ENCODE assay signal across 12 cellular contexts in genomic region chr17:42347606-42348005, GRCh38. TPM values are rescaled to one million over a fixed set of nuclear protein-coding genes. Genes with fewer than 3 reads are reported as not detected.
DNase-seq lines count a peak whose midpoint lies in the region; ATAC-seq, FAIRE-seq and TF ChIP-seq lines count a peak whose summit lies in the region.
"Had no signal": no experiment of that assay in that cellular context is flagged by ENCODE, and none has a peak within 500 bp of the region (broad histone marks: within the 10 kb centered on the region; RNA-seq: fewer than 3 reads in every experiment).

No MANE protein-coding gene starts in this region.

- TF ChIP-seq POLR2A in endothelial cell of umbilical vein (IDR thresholded peaks at IDR 0.05; ENCODE audit: low read depth, low read length) (no peak), lower leg skin (IDR thresholded peaks at IDR 0.05) (no peak)

- H3K9me3 Mint-ChIP-seq in CD4-positive, CD25-positive, alpha-beta regulatory T cell: no peaks in the 10 kb centered on the region
- H3K9me3 Mint-ChIP-seq: CD8-positive, alpha-beta T cell; IgD-negative memory B cell had no signal

- H3K27me3 Mint-ChIP-seq in CD4-positive, CD25-positive, alpha-beta regulatory T cell: no peaks in the 10 kb centered on the region
- H3K27me3 Mint-ChIP-seq: IgD-negative memory B cell had no signal

- H3K79me2 ChIP-seq in endothelial cell of umbilical vein (ENCODE audit: control insufficient read depth, insufficient read depth, low read length): peaks cover 34% of the 10 kb centered on the region
- peaks cover 5% of the 10 kb centered on the region for H3K79me2 ChIP-seq in parathyroid adenoma

- WGBS in lower leg skin, 2 donors: 63 to 75% methylated on average over 3 of the region's 3 CpGs

- intact Hi-C loops in endothelial cell of umbilical vein (cut with micrococcal nuclease): loop anchor here (5.0 kb wide), 1 partner anchor 40 kb away; the partner anchor contains the start of gene STAT3
- intact Hi-C loops in posterior vena cava (cut with DNase I): no loop called here
- intact Hi-C loops in lower leg skin (cut with DNase I; ENCODE audit: low total_unique reads): no loop called here

- no peak overlapping the region for H3K4me3 Mint-ChIP-seq in CD4-positive, CD25-positive, alpha-beta regulatory T cell
- H3K4me3 Mint-ChIP-seq: CD8-positive, alpha-beta T cell; IgD-negative memory B cell had no signal

- H3K36me3 ChIP-seq in CD4-positive, CD25-positive, alpha-beta regulatory T cell (ENCODE audit: control insufficient read depth, insufficient read depth, low read length): peaks cover 37% of the 10 kb centered on the region
- H3K36me3 ChIP-seq in RWPE2 (ENCODE audit: low read depth) (peaks cover 31% of the 10 kb centered on the region), endothelial cell of umbilical vein (ENCODE audit: control insufficient read depth in 2 of 2, extremely low read depth in 1 of 2, insufficient read depth in 2 of 2, low read length in 2 of 2) (peaks cover 4 to 13% of the 10 kb centered on the region in 2 experiments), parathyroid adenoma (ENCODE audit: control insufficient read depth, insufficient read depth, low read length) (no peaks in the 10 kb centered on the region)

- CTCF ChIA-PET in endothelial cell of umbilical vein (lab: Charles Lee): no interaction called here

- H3K27ac Mint-ChIP-seq in CD4-positive, CD25-positive, alpha-beta regulatory T cell: peak overlapping the region in 2 of 3 donors; percentile 72 to 86

- peaks cover 5% of the 10 kb centered on the region for H3K4me1 ChIP-seq in CD4-positive, CD25-positive, alpha-beta regulatory T cell (ENCODE audit: control insufficient read depth, insufficient read depth, low read length, poor library complexity, severe bottlenecking)
- H3K4me1 ChIP-seq in RWPE2 (ENCODE audit: insufficient read depth, poor library complexity, severe bottlenecking) (peaks cover 7% of the 10 kb centered on the region), endothelial cell of umbilical vein (ENCODE audit: control insufficient read depth, extremely low read depth, insufficient read depth, low read length) (peaks cover 17% of the 10 kb centered on the region), parathyroid adenoma (peaks cover 4% of the 10 kb centered on the region)

- H2AFZ ChIP-seq in endothelial cell of umbilical vein (ENCODE audit: low read depth, low read length): no peak overlapping the region
- H2AFZ ChIP-seq in parathyroid adenoma: no peak overlapping the region

- H3K27me3 ChIP-seq in CD4-positive, CD25-positive, alpha-beta regulatory T cell (ENCODE audit: control insufficient read depth, insufficient read depth, low read length): no peaks in the 10 kb centered on the region
- H3K27me3 ChIP-seq in RWPE2 (ENCODE audit: insufficient read depth, poor library complexity, severe bottlenecking) (no peaks in the 10 kb centered on the region), endothelial cell of umbilical vein (ENCODE audit: control insufficient read depth in 2 of 2, insufficient read depth in 2 of 2, low read length in 2 of 2) (no peaks in the 10 kb centered on the region), parathyroid adenoma (ENCODE audit: control insufficient read depth, insufficient read depth, low read length) (no peaks in the 10 kb centered on the region)

- peak overlapping the region; percentile 32 for H3K4me2 ChIP-seq in endothelial cell of umbilical vein (ENCODE audit: insufficient read depth, low read length)
- peak overlapping the region; percentile 9 for H3K4me2 ChIP-seq in parathyroid adenoma (ENCODE audit: low read length)

- DNase-seq in CD4-positive, CD25-positive, alpha-beta regulatory T cell: no peak
- DNase-seq in RWPE2 (ENCODE audit: low spot score): no peak
- DNase-seq in endothelial cell of umbilical vein (ENCODE audit: low read depth, low spot score): no peak
- no peak for DNase-seq in posterior vena cava (ENCODE audit: low spot score)
- DNase-seq in SIG-M5 (lab: John Stamatoyannopoulos, UW): no peak
- DNase-seq in lower leg skin (ENCODE audit: low spot score in 2 of 2): no peak
- DNase-seq: CD8-positive, alpha-beta T cell; NCI-H2029 treated with DMSO at 0.1 percent for 48 hours; T-helper 2 cell had no signal

- POLR2A ChIA-PET in endothelial cell of umbilical vein (lab: Charles Lee): no interaction called here

- H3K4me1 Mint-ChIP-seq in CD4-positive, CD25-positive, alpha-beta regulatory T cell: peaks cover 13 to 39% (median 23%) of the 10 kb centered on the region in 4 donors

- no peak overlapping the region for H3K4me3 ChIP-seq in CD4-positive, CD25-positive, alpha-beta regulatory T cell (ENCODE audit: low read depth, low read length)
- H3K4me3 ChIP-seq in RWPE2 (ENCODE audit: severe bottlenecking) (no peak overlapping the region), endothelial cell of umbilical vein (replicated peaks in 1 of 3; ENCODE audit: insufficient read depth in 1 of 3, low read depth in 1 of 3, low read length in 3 of 3) (no peak overlapping the region), parathyroid adenoma (ENCODE audit: low read depth, low read length) (no peak overlapping the region), lower leg skin (ENCODE audit: low read depth, poor library complexity, severe bottlenecking) (no peak overlapping the region)

- peaks cover 31% of the 10 kb centered on the region for H3K36me3 Mint-ChIP-seq in CD4-positive, CD25-positive, alpha-beta regulatory T cell

- no peaks in the 10 kb centered on the region for H4K20me1 ChIP-seq in endothelial cell of umbilical vein (replicated peaks; ENCODE audit: control insufficient read depth, extremely low read depth, insufficient read depth, low read length)

- FAIRE-seq in endothelial cell of umbilical vein (lab: Jason Lieb, UNC): no peak

- H3K9me3 ChIP-seq in CD4-positive, CD25-positive, alpha-beta regulatory T cell (ENCODE audit: control insufficient read depth in 2 of 2, low read length in 2 of 2): no peaks in the 10 kb centered on the region
- H3K9me3 ChIP-seq in RWPE2 (ENCODE audit: severe bottlenecking) (no peaks in the 10 kb centered on the region), endothelial cell of umbilical vein (replicated peaks; ENCODE audit: control insufficient read depth, insufficient read depth, low read length) (no peaks in the 10 kb centered on the region), parathyroid adenoma (ENCODE audit: control insufficient read depth, low read length) (no peaks in the 10 kb centered on the region)

- H3K9me1 ChIP-seq in endothelial cell of umbilical vein (replicated peaks; ENCODE audit: control insufficient read depth, extremely low read depth, insufficient read depth, low read length): no peaks in the 10 kb centered on the region

- no peak overlapping the region for H3K27ac ChIP-seq in CD4-positive, CD25-positive, alpha-beta regulatory T cell (ENCODE audit: insufficient read depth, low read length, poor library complexity, severe bottlenecking)
- peak overlapping the region; percentile 37 for H3K27ac ChIP-seq in RWPE2 (ENCODE audit: poor library complexity, severe bottlenecking)
- peak overlapping the region; percentile 51 for H3K27ac ChIP-seq in endothelial cell of umbilical vein (ENCODE audit: insufficient read depth, low read depth, low read length)
- H3K27ac ChIP-seq in parathyroid adenoma: no peak overlapping the region

- H3K9ac ChIP-seq in endothelial cell of umbilical vein (replicated peaks; ENCODE audit: extremely low read depth, insufficient read depth, low read length) (no peak overlapping the region), parathyroid adenoma (no peak overlapping the region)

- no peak for ATAC-seq in CD4-positive, CD25-positive, alpha-beta regulatory T cell (ENCODE audit: low read depth in 2 of 2)
- ATAC-seq in RWPE2 (ENCODE audit: low read depth): peak; percentile 25; the same call in 2 of the 3 replicates
- no peak for ATAC-seq in GM19452 (IDR thresholded peaks at IDR 0.05; ENCODE audit: unreplicated experiment)
- ATAC-seq: CD8-positive, alpha-beta T cell had no signal

- BruUV-seq in endothelial cell of umbilical vein (replicated peaks; lab: Mats Ljungman, UMichigan): no TSS peak

- dilution Hi-C loops in endothelial cell of umbilical vein (cut with MboI; ENCODE audit: extremely low pct_ligation_motif_present, low sequenced_read_pairs): loop anchor here (25.0 kb wide), 1 partner anchor 165 kb away; no protein-coding TSS in a partner anchor

- TF ChIP-seq CTCF in RWPE2 (IDR thresholded peaks at IDR 0.05; ENCODE audit: poor library complexity, severe bottlenecking) (no peak), endothelial cell of umbilical vein (IDR thresholded peaks at IDR 0.05; ENCODE audit: extremely low read depth in 1 of 2, insufficient read depth in 1 of 2, low read depth in 1 of 2, low read length in 2 of 2) (no peak), parathyroid adenoma (IDR thresholded peaks at IDR 0.05) (no peak), lower leg skin (IDR thresholded peaks at IDR 0.05) (no peak)

TF ChIP-seq in endothelial cell of umbilical vein, 7 proteins besides CTCF, POLR2A, EP300 and RAD21 (continues in another document):
- TF ChIP-seq MYC (IDR thresholded peaks at IDR 0.05; ENCODE audit: low read depth, low read length): no peak

RNA-seq across cellular contexts. Expression of gene STAT3, which starts 40.6 kb away (rescaled TPM):
- 262 TPM for total RNA-seq in CD4-positive, CD25-positive, alpha-beta regulatory T cell
- polyA plus RNA-seq in CD4-positive, CD25-positive, alpha-beta regulatory T cell: 100 to 1,000 TPM; 100 to 125 (median 118) TPM
- total RNA-seq in endothelial cell of umbilical vein (108 and 124 TPM in 2 replicates), posterior vena cava (100 to 1,000 TPM; 230 to 241 TPM), lower leg skin (100 to 1,000 TPM; 109 to 149 (median 124) TPM)
- polyA plus RNA-seq in endothelial cell of umbilical vein: 48.2 and 59.1 TPM in 2 replicates
- 53.0 and 53.1 TPM in 2 replicates for polyA plus RNA-seq in endothelial cell of umbilical vein (2011; cell fraction: cytosol; rRNA removed)
- polyA plus RNA-seq in endothelial cell of umbilical vein (2011; cell fraction: nucleus; rRNA removed): 102 and 117 TPM in 2 replicates
- polyA plus RNA-seq in endothelial cell of umbilical vein (2012): 74.6 and 78.3 TPM in 2 replicates
- 130 and 144 TPM in 2 replicates for polyA minus RNA-seq in endothelial cell of umbilical vein
- polyA minus RNA-seq in endothelial cell of umbilical vein (2011; cell fraction: cytosol; rRNA and poly(A)+ RNA removed): 55.0 TPM
- polyA minus RNA-seq in endothelial cell of umbilical vein (2011; cell fraction: nucleus; rRNA and poly(A)+ RNA removed): 64.6 and 75.9 TPM in 2 replicates

RNA-seq across cellular contexts. Expression of gene STAT5A, which starts 59.3 kb away (rescaled TPM):
- total RNA-seq in CD4-positive, CD25-positive, alpha-beta regulatory T cell: 177 TPM
- polyA plus RNA-seq in CD4-positive, CD25-positive, alpha-beta regulatory T cell: 10 to 100 TPM; 71.1 to 90.9 (median 76.7) TPM
- total RNA-seq in endothelial cell of umbilical vein: 23.4 and 23.6 TPM in 2 replicates
- 18.0 and 18.2 TPM in 2 replicates for polyA plus RNA-seq in endothelial cell of umbilical vein
- polyA plus RNA-seq in endothelial cell of umbilical vein (2011; cell fraction: cytosol; rRNA removed): 13.6 and 13.9 TPM in 2 replicates
- 24.5 and 28.1 TPM in 2 replicates for polyA plus RNA-seq in endothelial cell of umbilical vein (2011; cell fraction: nucleus; rRNA removed)
- 15.8 and 19.2 TPM in 2 replicates for polyA plus RNA-seq in endothelial cell of umbilical vein (2012)
- polyA minus RNA-seq in endothelial cell of umbilical vein: 30.7 and 33.7 TPM in 2 replicates
- 9.0 TPM for polyA minus RNA-seq in endothelial cell of umbilical vein (2011; cell fraction: cytosol; rRNA and poly(A)+ RNA removed)
- 9.1 and 13.5 TPM in 2 replicates for polyA minus RNA-seq in endothelial cell of umbilical vein (2011; cell fraction: nucleus; rRNA and poly(A)+ RNA removed)
- total RNA-seq in posterior vena cava: 10 to 100 TPM; 30.7 to 37.6 TPM
- total RNA-seq in lower leg skin: 10 to 100 TPM; 25.1 to 60.9 (median 48.0) TPM

Comparison
In these comparisons a context has a peak if more than half of its experiments do, and no peak if none do; other contexts are left out.
1. H3K27ac ChIP-seq: peak in RWPE2 (single experiment) and endothelial cell of umbilical vein (single experiment); none in CD4-positive, CD25-positive, alpha-beta regulatory T cell (single experiment) and parathyroid adenoma (single experiment).